19 cellular contexts compared by ENCODE assay signal in the genomic region with DNA sequence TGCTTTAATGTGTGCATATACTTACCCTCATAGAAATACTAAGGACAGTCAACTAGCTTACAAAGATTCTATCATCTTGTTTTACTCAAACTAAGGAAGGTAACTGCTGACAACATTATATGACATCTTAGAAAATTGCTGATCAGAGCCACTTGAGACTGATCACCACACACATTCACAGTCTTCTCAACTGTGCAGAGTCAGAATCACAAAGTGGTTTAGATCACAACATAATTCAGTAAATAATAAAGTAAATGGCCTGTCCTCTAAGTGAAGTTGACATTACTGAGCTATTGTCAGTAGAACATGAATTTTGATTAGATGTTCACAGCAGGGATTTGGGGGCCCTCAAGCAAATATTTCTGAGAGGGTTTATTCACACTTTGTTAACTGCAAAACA. TPM values are rescaled to one million over a fixed set of nuclear protein-coding genes. Genes with fewer than 3 reads are reported as not detected.
DNase-seq lines count a peak whose midpoint lies in the region; FAIRE-seq and TF ChIP-seq lines count a peak whose summit lies in the region.
"Had no signal": no experiment of that assay in that cellular context is flagged by ENCODE, and none has a peak within 500 bp of the region (broad histone marks: within the 10 kb centered on the region; RNA-seq: fewer than 3 reads in every experiment).

No MANE protein-coding gene starts in this region.

- TF ChIP-seq EP300 in neural cell (conservative IDR thresholded peaks at IDR 0.05; ENCODE audit: poor library complexity, severe bottlenecking) = peak; percentile 92

- H4K20me1 ChIP-seq in neural cell (ENCODE audit: insufficient read depth) = no peaks in the 10 kb centered on the region

- H3K27me3 Mint-ChIP-seq in immature natural killer cell (ENCODE audit: low read depth in 3 of 3) = peaks cover 0 to 4% (median 0%) of the 10 kb centered on the region in 3 donors
- H3K27me3 Mint-ChIP-seq: CD4-positive, CD25-positive, alpha-beta regulatory T cell; CD8-positive, alpha-beta memory T cell had no signal

- H3K4me3 ChIP-seq in neural cell (ENCODE audit: low read length) = no peak overlapping the region
- H3K4me3 ChIP-seq: GM23248, HAP-1 had no signal

- H3K9me3 ChIP-seq in neural cell (ENCODE audit: low read length) = peaks cover 4% of the 10 kb centered on the region
- H3K9me3 ChIP-seq: BE2C, HAP-1 had no signal

- TF ChIP-seq RAD21 in neural cell (conservative IDR thresholded peaks at IDR 0.05) = no peak

- H3K27me3 ChIP-seq in neural cell (ENCODE audit: insufficient read depth, low read depth, low read length) = no peaks in the 10 kb centered on the region
- H3K27me3 ChIP-seq: BE2C had no signal

- TF ChIP-seq CTCF in D721Med (IDR thresholded peaks at IDR 0.05; ENCODE audit: insufficient read depth, missing control alignments) (no peak), neural cell (IDR thresholded peaks at IDR 0.05; ENCODE audit: poor library complexity, severe bottlenecking) (no peak)

- H3K9me3 Mint-ChIP-seq in immature natural killer cell = peaks cover 0 to 33% (median 6%) of the 10 kb centered on the region in 6 donors

- H3K36me3 Mint-ChIP-seq in immature natural killer cell = no peaks in the 10 kb centered on the region
- H3K36me3 Mint-ChIP-seq: CD4-positive, CD25-positive, alpha-beta regulatory T cell; CD8-positive, alpha-beta memory T cell had no signal

- DNase-seq in D721Med (ENCODE audit: insufficient read length, low spot score) = no peak
- peak; percentile 14 for DNase-seq in NCI-H2227 (lab: John Stamatoyannopoulos, UW; ENCODE audit: unreplicated experiment)
- peak; percentile 17 for DNase-seq in NCI-H748 treated with DMSO at 0.1 percent for 48 hours (lab: John Stamatoyannopoulos, UW)
- no peak for DNase-seq in NCI-H446 (lab: John Stamatoyannopoulos, UW)
- DNase-seq in activated CD4-positive, CD25-positive, alpha-beta regulatory T cell (lab: John Stamatoyannopoulos, UW) = no peak
- no peak for DNase-seq in immature natural killer cell
- DNase-seq: ACHN; BE2C; C1 segment of cervical spinal cord; CD4-positive, CD25-positive, alpha-beta regulatory T cell; CD8-positive, alpha-beta memory T cell; COR-L47; GM23248 had no signal

- H2AFZ ChIP-seq in neural cell (ENCODE audit: low read depth, low read length) = no peak overlapping the region
- H2AFZ ChIP-seq: GM23248 had no signal

- no peak overlapping the region for H3K9ac ChIP-seq in neural cell (ENCODE audit: low read length)
- H3K9ac ChIP-seq: GM23248 had no signal

- H3K4me3 Mint-ChIP-seq in immature natural killer cell = no peak overlapping the region
- H3K4me3 Mint-ChIP-seq: CD4-positive, CD25-positive, alpha-beta regulatory T cell; CD8-positive, alpha-beta memory T cell had no signal

- no peak overlapping the region for H3K4me2 ChIP-seq in neural cell (ENCODE audit: low read length)

- FAIRE-seq in D721Med (lab: Jason Lieb, UNC) = peak; percentile 98
- FAIRE-seq: G401.6, GM12892, GM18507 had no signal

- H3K79me2 ChIP-seq in neural cell (replicated peaks; ENCODE audit: insufficient read depth, low read length) = no peaks in the 10 kb centered on the region

- no peaks in the 10 kb centered on the region for H3K36me3 ChIP-seq in neural cell (ENCODE audit: insufficient read depth, low read length)
- H3K36me3 ChIP-seq: BE2C, HAP-1 had no signal

- H3F3A ChIP-seq in neural cell (ENCODE audit: insufficient read depth, low read length, poor library complexity, severe bottlenecking) = no peaks in the 10 kb centered on the region

- no peaks in the 10 kb centered on the region for H3K4me1 Mint-ChIP-seq in immature natural killer cell
- H3K4me1 Mint-ChIP-seq: CD4-positive, CD25-positive, alpha-beta regulatory T cell; CD8-positive, alpha-beta memory T cell had no signal

- no peaks in the 10 kb centered on the region for H3K9me2 ChIP-seq in neural cell (ENCODE audit: insufficient read depth, low read length)

- no peak overlapping the region for H3K27ac Mint-ChIP-seq in immature natural killer cell
- H3K27ac Mint-ChIP-seq: CD4-positive, CD25-positive, alpha-beta regulatory T cell; CD8-positive, alpha-beta memory T cell had no signal

- H3K27ac ChIP-seq in neural cell (ENCODE audit: low read length) = no peak overlapping the region
- H3K27ac ChIP-seq: GM23248, HL-60 had no signal

TF ChIP-seq in neural cell, 6 proteins besides CTCF, POLR2A, EP300 and RAD21:
- TF ChIP-seq, protein P1, sequence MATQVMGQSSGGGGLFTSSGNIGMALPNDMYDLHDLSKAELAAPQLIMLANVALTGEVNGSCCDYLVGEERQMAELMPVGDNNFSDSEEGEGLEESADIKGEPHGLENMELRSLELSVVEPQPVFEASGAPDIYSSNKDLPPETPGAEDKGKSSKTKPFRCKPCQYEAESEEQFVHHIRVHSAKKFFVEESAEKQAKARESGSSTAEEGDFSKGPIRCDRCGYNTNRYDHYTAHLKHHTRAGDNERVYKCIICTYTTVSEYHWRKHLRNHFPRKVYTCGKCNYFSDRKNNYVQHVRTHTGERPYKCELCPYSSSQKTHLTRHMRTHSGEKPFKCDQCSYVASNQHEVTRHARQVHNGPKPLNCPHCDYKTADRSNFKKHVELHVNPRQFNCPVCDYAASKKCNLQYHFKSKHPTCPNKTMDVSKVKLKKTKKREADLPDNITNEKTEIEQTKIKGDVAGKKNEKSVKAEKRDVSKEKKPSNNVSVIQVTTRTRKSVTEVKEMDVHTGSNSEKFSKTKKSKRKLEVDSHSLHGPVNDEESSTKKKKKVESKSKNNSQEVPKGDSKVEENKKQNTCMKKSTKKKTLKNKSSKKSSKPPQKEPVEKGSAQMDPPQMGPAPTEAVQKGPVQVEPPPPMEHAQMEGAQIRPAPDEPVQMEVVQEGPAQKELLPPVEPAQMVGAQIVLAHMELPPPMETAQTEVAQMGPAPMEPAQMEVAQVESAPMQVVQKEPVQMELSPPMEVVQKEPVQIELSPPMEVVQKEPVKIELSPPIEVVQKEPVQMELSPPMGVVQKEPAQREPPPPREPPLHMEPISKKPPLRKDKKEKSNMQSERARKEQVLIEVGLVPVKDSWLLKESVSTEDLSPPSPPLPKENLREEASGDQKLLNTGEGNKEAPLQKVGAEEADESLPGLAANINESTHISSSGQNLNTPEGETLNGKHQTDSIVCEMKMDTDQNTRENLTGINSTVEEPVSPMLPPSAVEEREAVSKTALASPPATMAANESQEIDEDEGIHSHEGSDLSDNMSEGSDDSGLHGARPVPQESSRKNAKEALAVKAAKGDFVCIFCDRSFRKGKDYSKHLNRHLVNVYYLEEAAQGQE (IDR thresholded peaks at IDR 0.05; ENCODE audit: borderline replicate concordance) = peak; percentile 32
- TF ChIP-seq POLR2AphosphoS5 (IDR thresholded peaks at IDR 0.05) = peak; percentile 97
- no peak for TF ChIP-seq EZH2 (IDR thresholded peaks at IDR 0.05; ENCODE audit: borderline replicate concordance, insufficient read depth, low read length, poor library complexity, severe bottlenecking)
- no peak for TF ChIP-seq SMC3 (conservative IDR thresholded peaks at IDR 0.05; ENCODE audit: poor library complexity)
- TF ChIP-seq MXI1 (conservative IDR thresholded peaks at IDR 0.05; ENCODE audit: poor library complexity, severe bottlenecking) = no peak
- TF ChIP-seq TAF1 (IDR thresholded peaks at IDR 0.05; ENCODE audit: low read depth) = no peak

RNA-seq across cellular contexts. Expression of gene NOL4, which starts 28.5 kb away (rescaled TPM):
- 61.0 and 72.0 TPM in 2 replicates for polyA plus RNA-seq in neural cell
- 92.8 and 95.0 TPM in 2 replicates for polyA minus RNA-seq in neural cell
- not detected for polyA plus RNA-seq in immature natural killer cell
- polyA plus RNA-seq: CD4-positive, CD25-positive, alpha-beta regulatory T cell; CD8-positive, alpha-beta memory T cell; GM23248 had no signal

Comparison
In these comparisons a context has a peak if more than half of its experiments do, and no peak if none do; other contexts are left out.
1. DNase-seq: peak in NCI-H2227 (single experiment) and NCI-H748 treated with DMSO at 0.1 percent for 48 hours (single experiment); none in D721Med (single experiment), NCI-H446 (0 of 2), activated CD4-positive, CD25-positive, alpha-beta regulatory T cell (0 of 4) and immature natural killer cell (0 of 3).
2. RNA of gene NOL4, which starts 28.5 kb away (polyA plus RNA-seq): 61.0 to 72.0 TPM in neural cell; not detected in immature natural killer cell; every median in the first group is over 10 times any median in the second.